In genomic region chr1:2415801-2416208, GRCh38 we compare ENCODE assay signal across 8 cellular contexts. TPM values are rescaled to one million over a fixed set of nuclear protein-coding genes. Genes with fewer than 3 reads are reported as not detected.
DNase-seq lines count a peak whose midpoint lies in the region; ATAC-seq and TF ChIP-seq lines count a peak whose summit lies in the region.

No MANE protein-coding gene starts in this region.

- TF ChIP-seq CTCF in GM12875 (IDR thresholded peaks at IDR 0.05; ENCODE audit: borderline replicate concordance, insufficient read depth, low read depth, low read length) = 0 out of 2 replicates have a peak, but pooled peaks have one; percentile 1

- DNase-seq in SHP77 (lab: John Stamatoyannopoulos, UW) (peak; percentile 42 to 66), cardiac septum (ENCODE audit: low spot score) (no peak)
- DNase-seq in activated naive CD8-positive, alpha-beta T cell treated with anti-CD3 and anti-CD28 coated beads, Interleukin-2, amount 50 U/mL, for 24 hours = peak; percentile 55

- intact Hi-C loops in cardiac septum (cut with DNase I) = loop anchor here (2.0 to 5.0 kb wide), 3 partner anchors 227 to 1006 kb away; no protein-coding TSS in a partner anchor

- H3K4me1 Mint-ChIP-seq in activated naive CD8-positive, alpha-beta T cell treated with anti-CD3 and anti-CD28 coated beads, Interleukin-2, amount 50 U/mL, for 24 hours = peaks cover 37% of the 10 kb centered on the region
- H3K4me1 Mint-ChIP-seq in stimulated activated memory B cell treated with anti-CD40 and anti-IgM and Interleukin-4, amounts not matched to agents 10 μg/mL and 1 μg/mL and 100 μg/mL, for 72 hours = peaks cover 58% of the 10 kb centered on the region

- peak overlapping the region; percentile 68 for H3K27ac Mint-ChIP-seq in activated naive CD8-positive, alpha-beta T cell treated with anti-CD3 and anti-CD28 coated beads, Interleukin-2, amount 50 U/mL, for 24 hours
- H3K27ac Mint-ChIP-seq in stimulated activated memory B cell treated with anti-CD40 and anti-IgM and Interleukin-4, amounts not matched to agents 10 μg/mL and 1 μg/mL and 100 μg/mL, for 72 hours = peak overlapping the region; percentile 89

- H3K36me3 Mint-ChIP-seq in activated naive CD8-positive, alpha-beta T cell treated with anti-CD3 and anti-CD28 coated beads, Interleukin-2, amount 50 U/mL, for 24 hours (ENCODE audit: low read depth) = peaks cover 6% of the 10 kb centered on the region
- no peaks in the 10 kb centered on the region for H3K36me3 Mint-ChIP-seq in stimulated activated memory B cell treated with anti-CD40 and anti-IgM and Interleukin-4, amounts not matched to agents 10 μg/mL and 1 μg/mL and 100 μg/mL, for 72 hours

- no peak for ATAC-seq in activated naive CD8-positive, alpha-beta T cell treated with anti-CD3 and anti-CD28 coated beads, Interleukin-2, amount 50 U/mL, for 24 hours
- ATAC-seq in stimulated activated memory B cell treated with anti-CD40 and anti-IgM and Interleukin-4, amounts not matched to agents 10 μg/mL and 1 μg/mL and 100 μg/mL, for 72 hours = no peak
- ATAC-seq in GM21526 (IDR thresholded peaks at IDR 0.05; ENCODE audit: low FRiP score, unreplicated experiment) = no peak
- ATAC-seq in GM21723 (IDR thresholded peaks at IDR 0.05; ENCODE audit: unreplicated experiment) = no peak
- no peak for ATAC-seq in GM21528 (IDR thresholded peaks at IDR 0.05; ENCODE audit: low FRiP score, unreplicated experiment)

- no peaks in the 10 kb centered on the region for H3K9me3 Mint-ChIP-seq in activated naive CD8-positive, alpha-beta T cell treated with anti-CD3 and anti-CD28 coated beads, Interleukin-2, amount 50 U/mL, for 24 hours
- H3K9me3 Mint-ChIP-seq in stimulated activated memory B cell treated with anti-CD40 and anti-IgM and Interleukin-4, amounts not matched to agents 10 μg/mL and 1 μg/mL and 100 μg/mL, for 72 hours = no peaks in the 10 kb centered on the region

- peak overlapping the region; percentile 37 for H3K4me3 ChIP-seq in GM12875 (ENCODE audit: low read depth, low read length)

- H3K27me3 Mint-ChIP-seq in activated naive CD8-positive, alpha-beta T cell treated with anti-CD3 and anti-CD28 coated beads, Interleukin-2, amount 50 U/mL, for 24 hours = no peaks in the 10 kb centered on the region
- H3K27me3 Mint-ChIP-seq in stimulated activated memory B cell treated with anti-CD40 and anti-IgM and Interleukin-4, amounts not matched to agents 10 μg/mL and 1 μg/mL and 100 μg/mL, for 72 hours = no peaks in the 10 kb centered on the region

- H3K4me3 Mint-ChIP-seq in activated naive CD8-positive, alpha-beta T cell treated with anti-CD3 and anti-CD28 coated beads, Interleukin-2, amount 50 U/mL, for 24 hours = peak overlapping the region; percentile 70
- H3K4me3 Mint-ChIP-seq in stimulated activated memory B cell treated with anti-CD40 and anti-IgM and Interleukin-4, amounts not matched to agents 10 μg/mL and 1 μg/mL and 100 μg/mL, for 72 hours = peak overlapping the region; percentile 81

RNA-seq across cellular contexts. Expression of gene PEX10, which starts 3.4 kb away (rescaled TPM):
- total RNA-seq in cardiac septum = 18.1 TPM

RNA-seq across cellular contexts. Expression of gene RER1, which starts 24.2 kb away (rescaled TPM):
- 81.9 TPM for total RNA-seq in cardiac septum

RNA-seq across cellular contexts. Expression of gene MORN1, which starts 24.5 kb away (rescaled TPM):
- total RNA-seq in cardiac septum = 3.6 TPM
